7 cellular contexts compared by ENCODE assay signal in the genomic region with DNA sequence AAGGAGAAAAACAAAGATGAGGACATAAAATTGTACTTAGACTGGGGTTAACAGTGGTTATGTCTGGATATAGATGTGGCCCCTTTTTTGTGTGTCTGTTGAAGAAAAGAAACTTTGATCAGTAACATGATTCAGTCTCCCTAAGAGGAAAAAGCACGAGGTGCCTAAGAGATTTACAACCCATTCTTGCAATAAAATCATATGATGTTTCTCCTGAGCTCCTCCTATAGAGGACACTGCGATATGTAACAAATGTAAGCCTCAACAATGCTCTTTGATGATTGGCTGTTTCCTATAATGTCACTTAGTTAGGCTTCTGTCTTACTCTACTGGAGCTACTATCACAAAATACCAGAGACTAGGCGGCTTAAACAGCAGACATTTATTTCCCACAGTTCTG.
"Had no signal": no experiment of that assay in that cellular context is flagged by ENCODE, and none has a peak within 500 bp of the region (broad histone marks: within the 10 kb centered on the region; RNA-seq: fewer than 3 reads in every experiment).

No MANE protein-coding gene starts in this region.

- DNase-seq: H9, HCEC 1CT, IMR-90 had no signal

- H3K27ac Mint-ChIP-seq: GM23338, H9 had no signal

- H3K4me3 ChIP-seq: GM23338 had no signal

- FAIRE-seq: H1, H54, HTR-8/SVneo had no signal

- H3K4me3 Mint-ChIP-seq: GM23338, H9 had no signal

- ATAC-seq: GM23338 had no signal

- H3K9me3 Mint-ChIP-seq: GM23338 had no signal
